1 cellular context compared by ENCODE assay signal in the genomic region with DNA sequence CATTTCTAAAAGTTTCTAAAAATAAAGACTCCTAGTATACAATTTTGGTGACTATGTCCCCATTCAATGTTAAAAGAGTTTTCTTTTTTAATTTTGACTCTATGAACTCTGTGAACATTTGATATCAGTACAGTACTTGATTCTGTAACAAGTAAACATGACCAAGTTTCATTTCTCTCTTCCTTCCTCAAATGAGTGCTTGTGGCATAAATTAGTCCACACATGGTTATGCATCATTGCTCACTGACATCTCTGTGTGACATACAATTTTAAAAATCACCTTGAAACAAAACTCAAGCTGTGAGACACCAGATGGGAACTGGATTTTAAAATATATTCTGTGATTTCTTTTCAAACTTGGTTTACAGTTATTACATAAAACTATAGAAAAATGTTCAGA.
TF ChIP-seq lines count a peak whose summit lies in the region.

No MANE protein-coding gene starts in this region.

TF ChIP-seq in GM12878, 131 proteins besides CTCF, POLR2A, EP300 and RAD21 (continued from another document and continues in another):
- TF ChIP-seq REST (IDR thresholded peaks at IDR 0.05; ENCODE audit: low read depth, low read length) (no peak), CEBPB (IDR thresholded peaks at IDR 0.05; ENCODE audit: borderline replicate concordance in 1 of 2, low read depth in 2 of 2, low read length in 2 of 2) (no peak), CHD4 (IDR thresholded peaks at IDR 0.05) (no peak), SMC3 (IDR thresholded peaks at IDR 0.05; ENCODE audit: borderline replicate concordance, low read length) (no peak), PML (IDR thresholded peaks at IDR 0.05; ENCODE audit: low read length) (no peak), RCOR1 (conservative IDR thresholded peaks at IDR 0.05; ENCODE audit: low read depth, low read length) (no peak), SMAD1 (IDR thresholded peaks at IDR 0.05; ENCODE audit: low read depth, partially characterized antibody) (no peak), ZBTB33 (IDR thresholded peaks at IDR 0.05) (no peak), TCF12 (IDR thresholded peaks at IDR 0.05; ENCODE audit: low read depth, low read length) (no peak), BRCA1 (IDR thresholded peaks at IDR 0.05; ENCODE audit: low read depth, low read length) (no peak), GABPA (IDR thresholded peaks at IDR 0.05; ENCODE audit: low read depth) (no peak), SUZ12 (IDR thresholded peaks at IDR 0.05; ENCODE audit: unreplicated experiment) (no peak), MXI1 (IDR thresholded peaks at IDR 0.05; ENCODE audit: low read depth, low read length) (no peak), STAT1 (conservative IDR thresholded peaks at IDR 0.05) (no peak), IRF4 (IDR thresholded peaks at IDR 0.05; ENCODE audit: low read depth, low read length) (peak; percentile 51; the same call in 1 of the 2 replicates), POLR2AphosphoS2 (IDR thresholded peaks at IDR 0.05; ENCODE audit: low read depth, low read length) (no peak), POLR2AphosphoS5 (IDR thresholded peaks at IDR 0.05; ENCODE audit: low read length) (no peak), MEF2B (IDR thresholded peaks at IDR 0.05; ENCODE audit: partially characterized antibody, poor library complexity, severe bottlenecking) (peak; percentile 43), EZH2 (IDR thresholded peaks at IDR 0.05; ENCODE audit: borderline replicate concordance, control insufficient read depth, low read depth, low read length) (no peak), TAF1 (IDR thresholded peaks at IDR 0.05; ENCODE audit: borderline replicate concordance, low read depth, low read length) (no peak), SIX5 (IDR thresholded peaks at IDR 0.05; ENCODE audit: low read depth, low read length, severe bottlenecking) (no peak), CBFB (IDR thresholded peaks at IDR 0.05; ENCODE audit: low read depth) (no peak), IRF3 (IDR thresholded peaks at IDR 0.05) (no peak), FOS (IDR thresholded peaks at IDR 0.05; ENCODE audit: borderline replicate concordance, extremely low read depth, insufficient read length) (no peak), BHLHE40 (IDR thresholded peaks at IDR 0.05; ENCODE audit: borderline replicate concordance in 1 of 2, low read depth in 2 of 2, low read length in 1 of 2) (peak in 1 of 2 experiments; percentile 14; a peak in 1 of 4 replicates), BMI1 (IDR thresholded peaks at IDR 0.05; ENCODE audit: borderline replicate concordance) (peak; percentile 57; the same call in 1 of the 2 replicates), JUNB (IDR thresholded peaks at IDR 0.05) (no peak), MEF2A (IDR thresholded peaks at IDR 0.05; ENCODE audit: insufficient read depth, low read depth, low read length) (no peak), MLLT1 (IDR thresholded peaks at IDR 0.05) (no peak), YY1 (IDR thresholded peaks at IDR 0.05; ENCODE audit: low read depth, low read length) (no peak), PAX8 (IDR thresholded peaks at IDR 0.05) (peak; percentile 96), ZBED1 (IDR thresholded peaks at IDR 0.05; ENCODE audit: borderline replicate concordance) (no peak), MAX (IDR thresholded peaks at IDR 0.05; ENCODE audit: low read depth, low read length) (no peak)
- TF ChIP-seq, protein P1, sequence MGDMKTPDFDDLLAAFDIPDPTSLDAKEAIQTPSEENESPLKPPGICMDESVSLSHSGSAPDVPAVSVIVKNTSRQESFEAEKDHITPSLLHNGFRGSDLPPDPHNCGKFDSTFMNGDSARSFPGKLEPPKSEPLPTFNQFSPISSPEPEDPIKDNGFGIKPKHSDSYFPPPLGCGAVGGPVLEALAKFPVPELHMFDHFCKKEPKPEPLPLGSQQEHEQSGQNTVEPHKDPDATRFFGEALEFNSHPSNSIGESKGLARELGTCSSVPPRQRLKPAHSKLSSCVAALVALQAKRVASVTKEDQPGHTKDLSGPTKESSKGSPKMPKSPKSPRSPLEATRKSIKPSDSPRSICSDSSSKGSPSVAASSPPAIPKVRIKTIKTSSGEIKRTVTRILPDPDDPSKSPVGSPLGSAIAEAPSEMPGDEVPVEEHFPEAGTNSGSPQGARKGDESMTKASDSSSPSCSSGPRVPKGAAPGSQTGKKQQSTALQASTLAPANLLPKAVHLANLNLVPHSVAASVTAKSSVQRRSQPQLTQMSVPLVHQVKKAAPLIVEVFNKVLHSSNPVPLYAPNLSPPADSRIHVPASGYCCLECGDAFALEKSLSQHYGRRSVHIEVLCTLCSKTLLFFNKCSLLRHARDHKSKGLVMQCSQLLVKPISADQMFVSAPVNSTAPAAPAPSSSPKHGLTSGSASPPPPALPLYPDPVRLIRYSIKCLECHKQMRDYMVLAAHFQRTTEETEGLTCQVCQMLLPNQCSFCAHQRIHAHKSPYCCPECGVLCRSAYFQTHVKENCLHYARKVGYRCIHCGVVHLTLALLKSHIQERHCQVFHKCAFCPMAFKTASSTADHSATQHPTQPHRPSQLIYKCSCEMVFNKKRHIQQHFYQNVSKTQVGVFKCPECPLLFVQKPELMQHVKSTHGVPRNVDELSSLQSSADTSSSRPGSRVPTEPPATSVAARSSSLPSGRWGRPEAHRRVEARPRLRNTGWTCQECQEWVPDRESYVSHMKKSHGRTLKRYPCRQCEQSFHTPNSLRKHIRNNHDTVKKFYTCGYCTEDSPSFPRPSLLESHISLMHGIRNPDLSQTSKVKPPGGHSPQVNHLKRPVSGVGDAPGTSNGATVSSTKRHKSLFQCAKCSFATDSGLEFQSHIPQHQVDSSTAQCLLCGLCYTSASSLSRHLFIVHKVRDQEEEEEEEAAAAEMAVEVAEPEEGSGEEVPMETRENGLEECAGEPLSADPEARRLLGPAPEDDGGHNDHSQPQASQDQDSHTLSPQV (IDR thresholded peaks at IDR 0.05), result no peak
- TF ChIP-seq, protein P2, sequence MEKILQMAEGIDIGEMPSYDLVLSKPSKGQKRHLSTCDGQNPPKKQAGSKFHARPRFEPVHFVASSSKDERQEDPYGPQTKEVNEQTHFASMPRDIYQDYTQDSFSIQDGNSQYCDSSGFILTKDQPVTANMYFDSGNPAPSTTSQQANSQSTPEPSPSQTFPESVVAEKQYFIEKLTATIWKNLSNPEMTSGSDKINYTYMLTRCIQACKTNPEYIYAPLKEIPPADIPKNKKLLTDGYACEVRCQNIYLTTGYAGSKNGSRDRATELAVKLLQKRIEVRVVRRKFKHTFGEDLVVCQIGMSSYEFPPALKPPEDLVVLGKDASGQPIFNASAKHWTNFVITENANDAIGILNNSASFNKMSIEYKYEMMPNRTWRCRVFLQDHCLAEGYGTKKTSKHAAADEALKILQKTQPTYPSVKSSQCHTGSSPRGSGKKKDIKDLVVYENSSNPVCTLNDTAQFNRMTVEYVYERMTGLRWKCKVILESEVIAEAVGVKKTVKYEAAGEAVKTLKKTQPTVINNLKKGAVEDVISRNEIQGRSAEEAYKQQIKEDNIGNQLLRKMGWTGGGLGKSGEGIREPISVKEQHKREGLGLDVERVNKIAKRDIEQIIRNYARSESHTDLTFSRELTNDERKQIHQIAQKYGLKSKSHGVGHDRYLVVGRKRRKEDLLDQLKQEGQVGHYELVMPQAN (conservative IDR thresholded peaks at IDR 0.05), result no peak
- TF ChIP-seq, protein P3, sequence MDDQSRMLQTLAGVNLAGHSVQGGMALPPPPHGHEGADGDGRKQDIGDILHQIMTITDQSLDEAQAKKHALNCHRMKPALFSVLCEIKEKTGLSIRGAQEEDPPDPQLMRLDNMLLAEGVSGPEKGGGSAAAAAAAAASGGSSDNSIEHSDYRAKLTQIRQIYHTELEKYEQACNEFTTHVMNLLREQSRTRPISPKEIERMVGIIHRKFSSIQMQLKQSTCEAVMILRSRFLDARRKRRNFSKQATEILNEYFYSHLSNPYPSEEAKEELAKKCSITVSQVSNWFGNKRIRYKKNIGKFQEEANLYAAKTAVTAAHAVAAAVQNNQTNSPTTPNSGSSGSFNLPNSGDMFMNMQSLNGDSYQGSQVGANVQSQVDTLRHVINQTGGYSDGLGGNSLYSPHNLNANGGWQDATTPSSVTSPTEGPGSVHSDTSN (IDR thresholded peaks at IDR 0.05; ENCODE audit: insufficient replicate concordance, low read depth, low read length), result peak; percentile 21
- TF ChIP-seq, protein P4, sequence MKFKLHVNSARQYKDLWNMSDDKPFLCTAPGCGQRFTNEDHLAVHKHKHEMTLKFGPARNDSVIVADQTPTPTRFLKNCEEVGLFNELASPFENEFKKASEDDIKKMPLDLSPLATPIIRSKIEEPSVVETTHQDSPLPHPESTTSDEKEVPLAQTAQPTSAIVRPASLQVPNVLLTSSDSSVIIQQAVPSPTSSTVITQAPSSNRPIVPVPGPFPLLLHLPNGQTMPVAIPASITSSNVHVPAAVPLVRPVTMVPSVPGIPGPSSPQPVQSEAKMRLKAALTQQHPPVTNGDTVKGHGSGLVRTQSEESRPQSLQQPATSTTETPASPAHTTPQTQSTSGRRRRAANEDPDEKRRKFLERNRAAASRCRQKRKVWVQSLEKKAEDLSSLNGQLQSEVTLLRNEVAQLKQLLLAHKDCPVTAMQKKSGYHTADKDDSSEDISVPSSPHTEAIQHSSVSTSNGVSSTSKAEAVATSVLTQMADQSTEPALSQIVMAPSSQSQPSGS (IDR thresholded peaks at IDR 0.05; ENCODE audit: low read length), result no peak
- TF ChIP-seq, protein P5, sequence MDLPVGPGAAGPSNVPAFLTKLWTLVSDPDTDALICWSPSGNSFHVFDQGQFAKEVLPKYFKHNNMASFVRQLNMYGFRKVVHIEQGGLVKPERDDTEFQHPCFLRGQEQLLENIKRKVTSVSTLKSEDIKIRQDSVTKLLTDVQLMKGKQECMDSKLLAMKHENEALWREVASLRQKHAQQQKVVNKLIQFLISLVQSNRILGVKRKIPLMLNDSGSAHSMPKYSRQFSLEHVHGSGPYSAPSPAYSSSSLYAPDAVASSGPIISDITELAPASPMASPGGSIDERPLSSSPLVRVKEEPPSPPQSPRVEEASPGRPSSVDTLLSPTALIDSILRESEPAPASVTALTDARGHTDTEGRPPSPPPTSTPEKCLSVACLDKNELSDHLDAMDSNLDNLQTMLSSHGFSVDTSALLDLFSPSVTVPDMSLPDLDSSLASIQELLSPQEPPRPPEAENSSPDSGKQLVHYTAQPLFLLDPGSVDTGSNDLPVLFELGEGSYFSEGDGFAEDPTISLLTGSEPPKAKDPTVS (IDR thresholded peaks at IDR 0.05; ENCODE audit: low read depth, low read length), result no peak
